ENCODE assay signal across 8 cellular contexts in genomic region chr22:36327922-36328551, GRCh38. TPM values are rescaled to one million over a fixed set of nuclear protein-coding genes. Genes with fewer than 3 reads are reported as not detected.
DNase-seq lines count a peak whose midpoint lies in the region; ATAC-seq and TF ChIP-seq lines count a peak whose summit lies in the region.

No MANE protein-coding gene starts in this region.

- POLR2A ChIA-PET in naive thymus-derived CD8-positive, alpha-beta T cell (lab: Charles Lee): interaction anchor here (0.6 to 4.7 kb wide), 28 partner anchors 9 to 153 kb away, joined by 3 to 61 read pairs (median 5); partner anchors contain the start of genes APOL2, MYH9 and TXN2

- no peak overlapping the region for H3K4me3 ChIP-seq in OCI-LY1 (ENCODE audit: low read depth, low read length, poor library complexity, severe bottlenecking)
- no peak overlapping the region for H3K4me3 ChIP-seq in duodenal mucosa (ENCODE audit: low read depth in 1 of 2, low read length in 2 of 2)

- peak; percentile 2 to 49 for ATAC-seq in naive thymus-derived CD8-positive, alpha-beta T cell
- ATAC-seq in HG03135 (IDR thresholded peaks at IDR 0.05; ENCODE audit: unreplicated experiment): no peak

- no peaks in the 10 kb centered on the region for H4K20me1 ChIP-seq in OCI-LY1 (ENCODE audit: insufficient read depth, low read length)

- H3F3A ChIP-seq in OCI-LY1 (ENCODE audit: insufficient read depth, low read length): peaks cover 7% of the 10 kb centered on the region; the same call in 1 of the 2 replicates

- H3K27me3 Mint-ChIP-seq in naive thymus-derived CD8-positive, alpha-beta T cell: no peaks in the 10 kb centered on the region

- H3K36me3 ChIP-seq in OCI-LY1 (ENCODE audit: insufficient read depth, low read length): peaks cover 84% of the 10 kb centered on the region
- H3K36me3 ChIP-seq in duodenal mucosa (ENCODE audit: control insufficient read depth in 1 of 2, insufficient read depth in 2 of 2, low read length in 2 of 2): peaks cover 47 to 93% of the 10 kb centered on the region in 2 donors

- H3K27ac ChIP-seq in OCI-LY1 (ENCODE audit: low read depth, low read length, poor library complexity, severe bottlenecking) (peak overlapping the region; percentile 99), duodenal mucosa (ENCODE audit: low read depth, low read length) (peak overlapping the region; percentile 90)

- no peaks in the 10 kb centered on the region for H3K9me3 Mint-ChIP-seq in naive thymus-derived CD8-positive, alpha-beta T cell

- H3K9me2 ChIP-seq in OCI-LY1 (ENCODE audit: low read depth, low read length): no peaks in the 10 kb centered on the region

- peak overlapping the region; percentile 75 for H3K4me2 ChIP-seq in OCI-LY1 (ENCODE audit: low read length)

- H3K4me1 ChIP-seq in OCI-LY1 (ENCODE audit: insufficient read depth, low read length, severe bottlenecking) (peaks cover 53% of the 10 kb centered on the region), duodenal mucosa (ENCODE audit: control insufficient read depth in 1 of 2, insufficient read depth in 2 of 2, low read length in 2 of 2) (peaks cover 92% of the 10 kb centered on the region in 2 donors)

- H3K9me3 ChIP-seq in OCI-LY1 (ENCODE audit: low read length): no peaks in the 10 kb centered on the region
- no peaks in the 10 kb centered on the region for H3K9me3 ChIP-seq in duodenal mucosa (ENCODE audit: control insufficient read depth in 1 of 2, low read length in 2 of 2)

- H3K4me1 Mint-ChIP-seq in naive thymus-derived CD8-positive, alpha-beta T cell: peaks cover 48 to 76% (median 70%) of the 10 kb centered on the region in 4 donors

- no peak for TF ChIP-seq CTCF in OCI-LY1 (IDR thresholded peaks at IDR 0.05; ENCODE audit: low read length)

- peak; percentile 67 for DNase-seq in Ammon's horn (ENCODE audit: low spot score)
- peak in 5 of 10 donors; percentile 32 to 61 (median 59) for DNase-seq in naive thymus-derived CD8-positive, alpha-beta T cell
- no peak for DNase-seq in ecto neural progenitor cell (ENCODE audit: low spot score)
- no peak for DNase-seq in activated effector memory CD4-positive, alpha-beta T cell treated with anti-CD3 and anti-CD28 coated beads, Interleukin-2, amount 50 U/mL, for 16 hours
- no peak for DNase-seq in NCI-H82 (lab: John Stamatoyannopoulos, UW)

- H3K4me3 Mint-ChIP-seq in naive thymus-derived CD8-positive, alpha-beta T cell: peak overlapping the region; percentile 80 to 96 (median 92)

- H2AFZ ChIP-seq in OCI-LY1 (ENCODE audit: low read length): no peak overlapping the region

- no peaks in the 10 kb centered on the region for H3K27me3 ChIP-seq in OCI-LY1 (ENCODE audit: insufficient read depth, low read length)
- H3K27me3 ChIP-seq in duodenal mucosa (ENCODE audit: control insufficient read depth in 1 of 2, insufficient read depth in 2 of 2, low read length in 2 of 2): no peaks in the 10 kb centered on the region

- H3K27ac Mint-ChIP-seq in naive thymus-derived CD8-positive, alpha-beta T cell: peak overlapping the region; percentile 96 to 99 (median 99)

- 0 out of 2 replicates have a peak, but pooled peaks cover 6% of the 10 kb centered on the region for H3K79me2 ChIP-seq in OCI-LY1 (ENCODE audit: insufficient read depth, low read length)

- H3K36me3 Mint-ChIP-seq in naive thymus-derived CD8-positive, alpha-beta T cell: peaks cover 6 to 73% (median 21%) of the 10 kb centered on the region in 3 donors

- H3K9ac ChIP-seq in OCI-LY1 (ENCODE audit: low read length): peak overlapping the region; percentile 93
- H3K9ac ChIP-seq in duodenal mucosa (ENCODE audit: low read depth in 1 of 2, low read length in 2 of 2): peak overlapping the region; percentile 28 to 59

RNA-seq across cellular contexts. Expression of gene MYH9, which starts 59.7 kb away (rescaled TPM):
- 100 to 1,000 TPM; 711 to 718 TPM for total RNA-seq in naive thymus-derived CD8-positive, alpha-beta T cell
- polyA plus RNA-seq in naive thymus-derived CD8-positive, alpha-beta T cell: 100 to 1,000 TPM in 2 of 3 donors, 10 to 100 TPM in 1; 51.2 to 389 (median 105) TPM
